23 cellular contexts compared by ENCODE assay signal in the genomic region with DNA sequence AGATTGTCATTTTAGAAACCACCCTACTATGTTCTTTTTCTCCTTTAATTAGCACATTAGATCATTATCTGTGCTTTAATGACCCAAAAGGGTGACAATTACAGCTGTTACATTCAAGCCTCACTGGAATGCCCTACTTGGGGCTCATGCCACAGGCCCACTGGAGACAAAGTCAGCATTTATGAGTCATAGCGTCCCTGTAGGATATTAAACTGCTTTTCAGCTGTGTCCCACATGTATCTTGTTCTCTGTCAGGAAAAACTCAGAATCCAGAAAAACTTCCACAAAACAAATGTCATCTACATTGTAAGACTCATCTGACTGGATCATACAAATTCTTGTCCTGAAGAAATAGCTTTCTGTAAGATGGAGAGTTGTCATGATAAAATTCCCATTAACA.
A peak's percentile ranks its signal among the peaks of the same experiment; 100 is the strongest.
DNase-seq lines count a peak whose midpoint lies in the region; ATAC-seq, FAIRE-seq and TF ChIP-seq lines count a peak whose summit lies in the region.
"Had no signal": no experiment of that assay in that cellular context is flagged by ENCODE, and none has a peak within 500 bp of the region (broad histone marks: within the 10 kb centered on the region; RNA-seq: fewer than 3 reads in every experiment).

No MANE protein-coding gene starts in this region.

- H3K4me1 ChIP-seq in adipocyte (ENCODE audit: control insufficient read depth, insufficient read depth, low read length) = peaks cover 32% of the 10 kb centered on the region
- no peaks in the 10 kb centered on the region for H3K4me1 ChIP-seq in mammary epithelial cell (ENCODE audit: insufficient read depth, low read length)
- H3K4me1 ChIP-seq: ascending aorta had no signal

- no peaks in the 10 kb centered on the region for H3K27me3 Mint-ChIP-seq in progenitor cell of endocrine pancreas

- H3K9me3 ChIP-seq in adipocyte (ENCODE audit: control insufficient read depth, low read length) (no peaks in the 10 kb centered on the region), mammary epithelial cell (replicated peaks; ENCODE audit: insufficient read depth, low read length) (peaks cover 9% of the 10 kb centered on the region)
- H3K9me3 ChIP-seq: ascending aorta, esophagus squamous epithelium had no signal

- intact Hi-C loops in mammary epithelial cell (cut with micrococcal nuclease) = no loop called here

- no peak for ATAC-seq in GM21390 (IDR thresholded peaks at IDR 0.05; ENCODE audit: unreplicated experiment)
- ATAC-seq: activated CD4-positive, CD25-positive, alpha-beta regulatory T cell treated with anti-CD3 and anti-CD28 coated beads, Interleukin-2, amount 50 U/mL, for 24 hours had no signal

- 0% methylated on average over 1 of the region's 1 CpG for WGBS in mammary epithelial cell (ENCODE audit: low coverage, missing lambda C conversion rate)

- in situ Hi-C loops in mammary epithelial cell (cut with MboI; ENCODE audit: low sequenced_read_pairs in 2 of 2) = no loop called here

- H3K27ac ChIP-seq in mammary epithelial cell (ENCODE audit: insufficient read depth, low read depth, low read length) = no peak overlapping the region
- H3K27ac ChIP-seq: ascending aorta had no signal

- H3K27me3 ChIP-seq in adipocyte (replicated peaks; ENCODE audit: control insufficient read depth, insufficient read depth, low read length) (no peaks in the 10 kb centered on the region), mammary epithelial cell (ENCODE audit: insufficient read depth, low read length) (no peaks in the 10 kb centered on the region)
- H3K27me3 ChIP-seq: ascending aorta, dorsolateral prefrontal cortex, esophagus squamous epithelium had no signal

- no peaks in the 10 kb centered on the region for H3K36me3 ChIP-seq in adipocyte (ENCODE audit: control insufficient read depth, insufficient read depth, low read length, severe bottlenecking)
- no peaks in the 10 kb centered on the region for H3K36me3 ChIP-seq in mammary epithelial cell (ENCODE audit: insufficient read depth, low read length)
- H3K36me3 ChIP-seq: ascending aorta, esophagus squamous epithelium had no signal

- H2AFZ ChIP-seq in mammary epithelial cell (ENCODE audit: low read depth, low read length) = no peak overlapping the region

- no peaks in the 10 kb centered on the region for H3K36me3 Mint-ChIP-seq in progenitor cell of endocrine pancreas (ENCODE audit: insufficient read depth)

- CTCF ChIA-PET in mammary epithelial cell (lab: Charles Lee; ENCODE audit: low non-redundant PET) = interaction anchor here (0.6 kb wide), 1 partner anchor 253 kb away, joined by 3 read pairs; no protein-coding TSS in a partner anchor

- H3K4me3 ChIP-seq in adipocyte (ENCODE audit: low read length) (peak overlapping the region; percentile 8), fibroblast of villous mesenchyme (ENCODE audit: low read depth, low read length) (no peak overlapping the region), mammary epithelial cell (replicated peaks in 1 of 3; ENCODE audit: insufficient read depth in 1 of 3, low read depth in 2 of 3, low read length in 3 of 3) (no peak overlapping the region)
- H3K4me3 ChIP-seq: ascending aorta, dorsolateral prefrontal cortex, esophagus squamous epithelium, lung had no signal

- no TSS peak for BruUV-seq in mammary epithelial cell (replicated peaks; lab: Mats Ljungman, UMichigan)

- H3K9me3 Mint-ChIP-seq in progenitor cell of endocrine pancreas (ENCODE audit: low read depth) = peaks cover 3% of the 10 kb centered on the region

- H3K9ac ChIP-seq in adipocyte (ENCODE audit: low read length) (no peak overlapping the region), mammary epithelial cell (ENCODE audit: insufficient read depth, low read length) (no peak overlapping the region)

- TF ChIP-seq CTCF in fibroblast of villous mesenchyme (IDR thresholded peaks at IDR 0.05; ENCODE audit: insufficient read depth, low read depth, low read length) (no peak), progenitor cell of endocrine pancreas (IDR thresholded peaks at IDR 0.05; ENCODE audit: unreplicated experiment) (no peak), mammary epithelial cell (conservative IDR thresholded peaks at IDR 0.05 in 1 of 2, IDR thresholded peaks at IDR 0.05 in 1 of 2; ENCODE audit: extremely low read depth in 1 of 2, insufficient read depth in 1 of 2, low read depth in 1 of 2, low read length in 2 of 2) (no peak)

- no peaks in the 10 kb centered on the region for H4K20me1 ChIP-seq in mammary epithelial cell (ENCODE audit: insufficient read depth, low read length)

- dilution Hi-C loops in mammary epithelial cell (cut with HindIII; ENCODE audit: low sequenced_read_pairs) = no loop called here

- peaks cover 2% of the 10 kb centered on the region for H3K4me1 Mint-ChIP-seq in progenitor cell of endocrine pancreas (ENCODE audit: low read depth)

- H3K4me2 ChIP-seq in mammary epithelial cell (ENCODE audit: insufficient read depth, low read depth, low read length) = no peak overlapping the region

- H3K79me2 ChIP-seq in mammary epithelial cell (ENCODE audit: insufficient read depth, low read length) = no peaks in the 10 kb centered on the region

- FAIRE-seq in frontal cortex (lab: Jason Lieb, UNC) = no peak
- FAIRE-seq: HTR-8/SVneo had no signal

- H3K4me3 Mint-ChIP-seq in progenitor cell of endocrine pancreas (ENCODE audit: low read depth) = no peak overlapping the region
- H3K4me3 Mint-ChIP-seq: neural crest cell had no signal

- peak overlapping the region; percentile 13 for H3K27ac Mint-ChIP-seq in progenitor cell of endocrine pancreas

- DNase-seq in ELR (ENCODE audit: low read depth) (peak; percentile 0), adipocyte (ENCODE audit: low read depth) (peak; percentile 38), fibroblast of villous mesenchyme (ENCODE audit: low read depth) (peak; percentile 25), progenitor cell of endocrine pancreas (ENCODE audit: low spot score, unreplicated experiment) (no peak), iPS-NIHi7 (ENCODE audit: extremely low spot score) (no peak), mammary epithelial cell (no peak), frontal cortex (ENCODE audit: low spot score in 2 of 2) (no peak)
- DNase-seq: activated effector memory CD4-positive, alpha-beta T cell treated with anti-CD3 and anti-CD28 coated beads, Interleukin-2, amount 50 U/mL, for 16 hours; Calu3; dorsolateral prefrontal cortex; esophagus squamous epithelium; GF-D8; H7; NCI-H446 treated with DMSO at 0.1 percent for 48 hours; retina; SHP77 treated with DMSO at 0.1 percent for 48 hours; stimulated activated CD4-positive, alpha-beta T cell treated with anti-CD3 and anti-CD28 coated beads, Interleukin-2, amount 100 ng/mL, for 24 hours had no signal

Comparison
In these comparisons a context has a peak if more than half of its experiments do, and no peak if none do; other contexts are left out.
1. DNase-seq: peak in ELR (single experiment), adipocyte (single experiment) and fibroblast of villous mesenchyme (single experiment); none in progenitor cell of endocrine pancreas (single experiment), iPS-NIHi7 (single experiment), mammary epithelial cell (single experiment) and frontal cortex (0 of 2).